In the genomic region with DNA sequence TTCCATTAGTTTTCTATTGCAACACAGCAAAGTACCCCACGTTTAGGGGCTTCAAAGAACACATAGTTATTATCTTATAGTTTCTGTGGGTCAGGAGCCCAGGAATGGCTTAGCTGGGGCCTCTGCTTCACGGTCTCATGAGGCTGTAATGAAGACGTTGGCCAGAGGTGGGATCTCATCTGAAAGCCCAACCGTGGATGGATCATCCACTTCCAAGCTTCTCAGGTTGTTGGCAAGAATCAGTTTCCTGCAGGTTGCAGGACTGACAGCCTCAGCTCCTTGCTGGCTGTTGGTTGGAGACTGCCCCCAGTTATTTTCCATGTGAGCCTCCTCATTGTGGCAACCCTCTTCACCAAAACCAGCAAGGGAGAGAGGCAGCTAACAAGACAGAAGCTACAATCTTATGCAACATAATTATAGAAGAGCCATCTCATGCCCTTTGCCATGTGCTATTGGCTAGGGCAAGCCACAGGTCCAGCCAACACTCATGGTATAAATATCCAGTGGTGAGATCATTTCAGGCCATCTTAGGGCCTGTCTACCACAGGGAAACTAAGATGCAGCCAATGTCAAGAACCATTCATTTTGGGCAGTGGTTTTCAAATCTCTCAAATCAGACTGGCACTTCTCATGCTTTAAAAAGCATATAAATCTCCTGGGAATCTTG, we compare ENCODE assay signal across 8 cellular contexts.
"Had no signal": no experiment of that assay in that cellular context is flagged by ENCODE, and none has a peak within 500 bp of the region (broad histone marks: within the 10 kb centered on the region; RNA-seq: fewer than 3 reads in every experiment).

No MANE protein-coding gene starts in this region.

- H3K4me2 ChIP-seq: KMS-11 had no signal

- H3K27ac Mint-ChIP-seq: IgD-negative memory B cell had no signal

- DNase-seq: IMR-90, KBM-7, KG1 had no signal

- H3K27me3 Mint-ChIP-seq: IgD-negative memory B cell had no signal

- H3K4me1 Mint-ChIP-seq: IgD-negative memory B cell had no signal

- H3K4me3 ChIP-seq: K562 had no signal

- H3K9ac ChIP-seq: KMS-11 had no signal

- H3K27ac ChIP-seq: HL-60, KMS-11 had no signal

- ATAC-seq: HepG2, K562 had no signal

- H3K4me3 Mint-ChIP-seq: IgD-negative memory B cell had no signal

- H3K36me3 Mint-ChIP-seq: IgD-negative memory B cell had no signal
